Comparison of ENCODE assay signal across 1 cellular context in the genomic region with DNA sequence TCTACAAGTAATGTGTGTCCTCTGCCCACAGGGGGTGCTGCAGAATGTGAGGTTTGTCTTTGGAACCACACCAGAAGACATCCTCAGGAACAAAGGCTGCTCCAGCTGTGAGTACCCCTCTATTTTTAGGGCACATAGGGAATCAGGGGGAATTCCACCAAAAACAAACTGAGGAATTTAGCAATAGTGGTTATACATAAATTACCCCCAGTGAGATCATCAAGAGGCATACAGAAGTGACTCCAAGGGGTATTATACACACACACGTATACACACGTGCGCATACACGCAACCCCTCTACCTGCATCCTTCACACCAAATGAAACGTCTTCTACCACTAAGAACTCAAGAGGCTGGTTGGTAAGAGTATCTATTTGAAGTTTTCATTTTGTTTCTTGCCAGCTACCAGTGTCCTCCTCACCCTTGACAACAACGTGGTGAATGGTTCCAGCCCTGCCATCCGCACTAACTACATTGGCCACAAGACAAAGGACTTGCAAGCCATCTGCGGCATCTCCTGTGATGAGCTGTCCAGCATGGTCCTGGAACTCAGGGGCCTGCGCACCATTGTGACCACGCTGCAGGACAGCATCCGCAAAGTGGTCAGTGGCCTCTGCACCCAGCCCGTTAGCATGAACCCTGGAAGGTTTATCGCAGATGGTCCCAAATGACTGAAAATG.
TF ChIP-seq lines count a peak whose summit lies in the region.

No MANE protein-coding gene starts in this region.

TF ChIP-seq in HepG2, 621 proteins besides CTCF, POLR2A, EP300 and RAD21:
- TF ChIP-seq ZBTB38 (CRISPR knock-in tag; IDR thresholded peaks at IDR 0.05), result 0 out of 2 replicates have a peak, but pooled peaks have one; percentile 40
- peak; percentile 33 for TF ChIP-seq STAG1 (CRISPR knock-in tag; IDR thresholded peaks at IDR 0.05)
- peak; percentile 25 for TF ChIP-seq AGO2 (optimal IDR thresholded peaks at IDR 0.05; ENCODE audit: low read depth, low read length)
- no peak for TF ChIP-seq GFI1 (CRISPR knock-in tag; IDR thresholded peaks at IDR 0.05; ENCODE audit: borderline replicate concordance)
- TF ChIP-seq ZNF83 (CRISPR knock-in tag; IDR thresholded peaks at IDR 0.05; ENCODE audit: borderline replicate concordance), result no peak
- TF ChIP-seq, protein P1, sequence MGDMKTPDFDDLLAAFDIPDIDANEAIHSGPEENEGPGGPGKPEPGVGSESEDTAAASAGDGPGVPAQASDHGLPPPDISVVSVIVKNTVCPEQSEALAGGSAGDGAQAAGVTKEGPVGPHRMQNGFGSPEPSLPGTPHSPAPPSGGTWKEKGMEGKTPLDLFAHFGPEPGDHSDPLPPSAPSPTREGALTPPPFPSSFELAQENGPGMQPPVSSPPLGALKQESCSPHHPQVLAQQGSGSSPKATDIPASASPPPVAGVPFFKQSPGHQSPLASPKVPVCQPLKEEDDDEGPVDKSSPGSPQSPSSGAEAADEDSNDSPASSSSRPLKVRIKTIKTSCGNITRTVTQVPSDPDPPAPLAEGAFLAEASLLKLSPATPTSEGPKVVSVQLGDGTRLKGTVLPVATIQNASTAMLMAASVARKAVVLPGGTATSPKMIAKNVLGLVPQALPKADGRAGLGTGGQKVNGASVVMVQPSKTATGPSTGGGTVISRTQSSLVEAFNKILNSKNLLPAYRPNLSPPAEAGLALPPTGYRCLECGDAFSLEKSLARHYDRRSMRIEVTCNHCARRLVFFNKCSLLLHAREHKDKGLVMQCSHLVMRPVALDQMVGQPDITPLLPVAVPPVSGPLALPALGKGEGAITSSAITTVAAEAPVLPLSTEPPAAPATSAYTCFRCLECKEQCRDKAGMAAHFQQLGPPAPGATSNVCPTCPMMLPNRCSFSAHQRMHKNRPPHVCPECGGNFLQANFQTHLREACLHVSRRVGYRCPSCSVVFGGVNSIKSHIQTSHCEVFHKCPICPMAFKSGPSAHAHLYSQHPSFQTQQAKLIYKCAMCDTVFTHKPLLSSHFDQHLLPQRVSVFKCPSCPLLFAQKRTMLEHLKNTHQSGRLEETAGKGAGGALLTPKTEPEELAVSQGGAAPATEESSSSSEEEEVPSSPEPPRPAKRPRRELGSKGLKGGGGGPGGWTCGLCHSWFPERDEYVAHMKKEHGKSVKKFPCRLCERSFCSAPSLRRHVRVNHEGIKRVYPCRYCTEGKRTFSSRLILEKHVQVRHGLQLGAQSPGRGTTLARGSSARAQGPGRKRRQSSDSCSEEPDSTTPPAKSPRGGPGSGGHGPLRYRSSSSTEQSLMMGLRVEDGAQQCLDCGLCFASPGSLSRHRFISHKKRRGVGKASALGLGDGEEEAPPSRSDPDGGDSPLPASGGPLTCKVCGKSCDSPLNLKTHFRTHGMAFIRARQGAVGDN (CRISPR knock-in tag; IDR thresholded peaks at IDR 0.05), result 0 out of 2 replicates have a peak, but pooled peaks have one; percentile 11
- TF ChIP-seq, protein P2, sequence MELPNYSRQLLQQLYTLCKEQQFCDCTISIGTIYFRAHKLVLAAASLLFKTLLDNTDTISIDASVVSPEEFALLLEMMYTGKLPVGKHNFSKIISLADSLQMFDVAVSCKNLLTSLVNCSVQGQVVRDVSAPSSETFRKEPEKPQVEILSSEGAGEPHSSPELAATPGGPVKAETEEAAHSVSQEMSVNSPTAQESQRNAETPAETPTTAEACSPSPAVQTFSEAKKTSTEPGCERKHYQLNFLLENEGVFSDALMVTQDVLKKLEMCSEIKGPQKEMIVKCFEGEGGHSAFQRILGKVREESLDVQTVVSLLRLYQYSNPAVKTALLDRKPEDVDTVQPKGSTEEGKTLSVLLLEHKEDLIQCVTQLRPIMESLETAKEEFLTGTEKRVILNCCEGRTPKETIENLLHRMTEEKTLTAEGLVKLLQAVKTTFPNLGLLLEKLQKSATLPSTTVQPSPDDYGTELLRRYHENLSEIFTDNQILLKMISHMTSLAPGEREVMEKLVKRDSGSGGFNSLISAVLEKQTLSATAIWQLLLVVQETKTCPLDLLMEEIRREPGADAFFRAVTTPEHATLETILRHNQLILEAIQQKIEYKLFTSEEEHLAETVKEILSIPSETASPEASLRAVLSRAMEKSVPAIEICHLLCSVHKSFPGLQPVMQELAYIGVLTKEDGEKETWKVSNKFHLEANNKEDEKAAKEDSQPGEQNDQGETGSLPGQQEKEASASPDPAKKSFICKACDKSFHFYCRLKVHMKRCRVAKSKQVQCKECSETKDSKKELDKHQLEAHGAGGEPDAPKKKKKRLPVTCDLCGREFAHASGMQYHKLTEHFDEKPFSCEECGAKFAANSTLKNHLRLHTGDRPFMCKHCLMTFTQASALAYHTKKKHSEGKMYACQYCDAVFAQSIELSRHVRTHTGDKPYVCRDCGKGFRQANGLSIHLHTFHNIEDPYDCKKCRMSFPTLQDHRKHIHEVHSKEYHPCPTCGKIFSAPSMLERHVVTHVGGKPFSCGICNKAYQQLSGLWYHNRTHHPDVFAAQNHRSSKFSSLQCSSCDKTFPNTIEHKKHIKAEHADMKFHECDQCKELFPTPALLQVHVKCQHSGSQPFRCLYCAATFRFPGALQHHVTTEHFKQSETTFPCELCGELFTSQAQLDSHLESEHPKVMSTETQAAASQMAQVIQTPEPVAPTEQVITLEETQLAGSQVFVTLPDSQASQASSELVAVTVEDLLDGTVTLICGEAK (IDR thresholded peaks at IDR 0.05), result no peak
- TF ChIP-seq, protein P2 (CRISPR knock-in tag; IDR thresholded peaks at IDR 0.05), result no peak
- TF ChIP-seq ZNF12 (CRISPR knock-in tag; IDR thresholded peaks at IDR 0.05), result no peak
- TF ChIP-seq SP140L (CRISPR knock-in tag; IDR thresholded peaks at IDR 0.05; ENCODE audit: borderline replicate concordance), result no peak
- TF ChIP-seq ZNF235 (CRISPR knock-in tag; IDR thresholded peaks at IDR 0.05; ENCODE audit: borderline replicate concordance), result no peak
- TF ChIP-seq, protein P3, sequence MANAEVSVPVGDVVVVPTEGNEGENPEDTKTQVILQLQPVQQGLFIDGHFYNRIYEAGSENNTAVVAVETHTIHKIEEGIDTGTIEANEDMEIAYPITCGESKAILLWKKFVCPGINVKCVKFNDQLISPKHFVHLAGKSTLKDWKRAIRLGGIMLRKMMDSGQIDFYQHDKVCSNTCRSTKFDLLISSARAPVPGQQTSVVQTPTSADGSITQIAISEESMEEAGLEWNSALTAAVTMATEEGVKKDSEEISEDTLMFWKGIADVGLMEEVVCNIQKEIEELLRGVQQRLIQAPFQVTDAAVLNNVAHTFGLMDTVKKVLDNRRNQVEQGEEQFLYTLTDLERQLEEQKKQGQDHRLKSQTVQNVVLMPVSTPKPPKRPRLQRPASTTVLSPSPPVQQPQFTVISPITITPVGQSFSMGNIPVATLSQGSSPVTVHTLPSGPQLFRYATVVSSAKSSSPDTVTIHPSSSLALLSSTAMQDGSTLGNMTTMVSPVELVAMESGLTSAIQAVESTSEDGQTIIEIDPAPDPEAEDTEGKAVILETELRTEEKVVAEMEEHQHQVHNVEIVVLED (CRISPR knock-in tag; IDR thresholded peaks at IDR 0.05; ENCODE audit: borderline replicate concordance), result no peak
- no peak for TF ChIP-seq ZNF788 (CRISPR knock-in tag; IDR thresholded peaks at IDR 0.05; ENCODE audit: borderline replicate concordance)
- TF ChIP-seq ELF4 (CRISPR knock-in tag; IDR thresholded peaks at IDR 0.05; ENCODE audit: borderline replicate concordance), result no peak
